18 cellular contexts compared by ENCODE assay signal in the genomic region with DNA sequence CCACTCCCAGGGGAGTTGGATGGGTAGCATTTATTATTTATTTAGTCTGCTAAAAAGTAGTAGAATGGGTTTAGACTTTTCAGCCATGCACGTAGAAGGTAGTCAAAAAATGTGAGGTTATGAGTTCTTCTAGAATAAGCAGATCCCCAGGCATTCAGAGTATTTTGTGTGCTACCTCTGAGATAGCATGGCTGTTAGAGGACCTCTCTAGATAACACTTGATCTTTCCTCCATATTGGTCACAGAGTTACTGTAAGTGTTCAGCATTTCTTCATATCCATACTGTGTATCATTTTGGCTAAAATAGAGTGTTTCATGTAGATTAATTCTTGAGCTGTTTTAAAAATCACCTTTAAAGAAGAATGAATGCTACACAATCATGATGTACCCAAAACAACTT. TPM values are rescaled to one million over a fixed set of nuclear protein-coding genes. Genes with fewer than 3 reads are reported as not detected.
A peak's percentile ranks its signal among the peaks of the same experiment; 100 is the strongest.
DNase-seq lines count a peak whose midpoint lies in the region; ATAC-seq lines count a peak whose summit lies in the region.
"Had no signal": no experiment of that assay in that cellular context is flagged by ENCODE, and none has a peak within 500 bp of the region (broad histone marks: within the 10 kb centered on the region; RNA-seq: fewer than 3 reads in every experiment).

No MANE protein-coding gene starts in this region.

- H3K27me3 ChIP-seq in trophoblast cell (ENCODE audit: insufficient read depth, low read length), result no peaks in the 10 kb centered on the region
- H3K27me3 ChIP-seq: BLaER1 treated with 17β-estradiol and CSF1 and Interleukin-3, amounts not matched to agents 10 nM and 100 nM had no signal

- H3K4me1 Mint-ChIP-seq in T-helper 1 cell treated with Interleukin-12 subunit alpha and Interleukin-12 subunit beta and Interleukin-4 antibody, amounts not matched to agents 30 μg/mL and 1 μg/mL, for 36 hours (ENCODE audit: low read depth), result peaks cover 28% of the 10 kb centered on the region
- H3K4me1 Mint-ChIP-seq in activated T-cell treated with anti-CD3 and anti-CD28 coated beads, Interleukin-2, amount 50 U/mL, for 72 hours (ENCODE audit: low read depth), result peaks cover 28% of the 10 kb centered on the region

- H2BK120ac ChIP-seq in trophoblast cell (ENCODE audit: insufficient read depth, low read length, poor library complexity), result no peak overlapping the region

- H3K27ac ChIP-seq in trophoblast cell (ENCODE audit: low read depth, low read length), result no peak overlapping the region
- H3K27ac ChIP-seq: 22Rv1; A549; BLaER1 treated with 17β-estradiol and CSF1 and Interleukin-3, amounts not matched to agents 10 nM and 100 nM; C4-2B had no signal

- no peak overlapping the region for H4K8ac ChIP-seq in trophoblast cell (ENCODE audit: low read depth, low read length)

- no peak overlapping the region for H3K14ac ChIP-seq in trophoblast cell (ENCODE audit: low read length)

- no peak overlapping the region for H2BK12ac ChIP-seq in trophoblast cell (ENCODE audit: low read length)

- DNase-seq in T-helper 1 cell, result no peak
- DNase-seq in activated T-cell treated with anti-CD3 and anti-CD28 coated beads, Interleukin-2, amount 50 U/mL, for 72 hours, result no peak
- DNase-seq in activated T-cell treated with anti-CD3 and anti-CD28 coated beads for 4 hours, result no peak
- DNase-seq in trophoblast cell, result peak; percentile 21 to 75
- no peak for DNase-seq in central memory CD4-positive, alpha-beta T cell
- DNase-seq: AML-193; Caco-2; Calu3; CD4-positive, alpha-beta T cell; CD8-positive, alpha-beta T cell; DMS79 treated with DMSO at 0.1 percent for 48 hours; GF-D8 had no signal

- no peak overlapping the region for H3K18ac ChIP-seq in trophoblast cell (ENCODE audit: low read length)

- H3K79me1 ChIP-seq in trophoblast cell (ENCODE audit: low read length), result no peaks in the 10 kb centered on the region

- peaks cover 56% of the 10 kb centered on the region for H3K36me3 Mint-ChIP-seq in T-helper 1 cell treated with Interleukin-12 subunit alpha and Interleukin-12 subunit beta and Interleukin-4 antibody, amounts not matched to agents 30 μg/mL and 1 μg/mL, for 36 hours (ENCODE audit: low read depth)
- H3K36me3 Mint-ChIP-seq in activated T-cell treated with anti-CD3 and anti-CD28 coated beads, Interleukin-2, amount 50 U/mL, for 72 hours (ENCODE audit: insufficient read depth in 2 of 2), result peaks cover 14 to 27% of the 10 kb centered on the region in 2 donors

- H2AFZ ChIP-seq in trophoblast cell (ENCODE audit: insufficient read depth, low read length, poor library complexity), result no peak overlapping the region

- H3K4me3 Mint-ChIP-seq in T-helper 1 cell treated with Interleukin-12 subunit alpha and Interleukin-12 subunit beta and Interleukin-4 antibody, amounts not matched to agents 30 μg/mL and 1 μg/mL, for 36 hours, result no peak overlapping the region
- no peak overlapping the region for H3K4me3 Mint-ChIP-seq in activated T-cell treated with anti-CD3 and anti-CD28 coated beads, Interleukin-2, amount 50 U/mL, for 72 hours
- H3K4me3 Mint-ChIP-seq: B cell; CD4-positive, alpha-beta T cell; CD8-positive, alpha-beta T cell had no signal

- no peak overlapping the region for H3K4me2 ChIP-seq in trophoblast cell (ENCODE audit: low read length)
- H3K4me2 ChIP-seq: A549; BLaER1 treated with 17β-estradiol and CSF1 and Interleukin-3, amounts not matched to agents 10 nM and 100 nM had no signal

- no peak overlapping the region for H3K23ac ChIP-seq in trophoblast cell (ENCODE audit: low read length)

- no peaks in the 10 kb centered on the region for H3K79me2 ChIP-seq in trophoblast cell (ENCODE audit: control insufficient read depth, insufficient read depth, low read length, poor library complexity)

- no peak overlapping the region for H3K9ac ChIP-seq in trophoblast cell (ENCODE audit: low read length)
- H3K9ac ChIP-seq: BLaER1 treated with 17β-estradiol and CSF1 and Interleukin-3, amounts not matched to agents 10 nM and 100 nM had no signal

- peaks cover 14% of the 10 kb centered on the region for H3K9me3 Mint-ChIP-seq in T-helper 1 cell treated with Interleukin-12 subunit alpha and Interleukin-12 subunit beta and Interleukin-4 antibody, amounts not matched to agents 30 μg/mL and 1 μg/mL, for 36 hours
- H3K9me3 Mint-ChIP-seq in activated T-cell treated with anti-CD3 and anti-CD28 coated beads, Interleukin-2, amount 50 U/mL, for 72 hours, result peaks cover 5 to 7% of the 10 kb centered on the region in 2 donors
- H3K9me3 Mint-ChIP-seq: CD4-positive, alpha-beta T cell had no signal

- H3K27me3 Mint-ChIP-seq in T-helper 1 cell treated with Interleukin-12 subunit alpha and Interleukin-12 subunit beta and Interleukin-4 antibody, amounts not matched to agents 30 μg/mL and 1 μg/mL, for 36 hours (ENCODE audit: low read depth), result no peaks in the 10 kb centered on the region
- no peaks in the 10 kb centered on the region for H3K27me3 Mint-ChIP-seq in activated T-cell treated with anti-CD3 and anti-CD28 coated beads, Interleukin-2, amount 50 U/mL, for 72 hours (ENCODE audit: low read depth)
- H3K27me3 Mint-ChIP-seq: B cell; CD4-positive, alpha-beta T cell had no signal

- no peak overlapping the region for H4K12ac ChIP-seq in trophoblast cell (ENCODE audit: low read depth, low read length)

- H4K91ac ChIP-seq in trophoblast cell (ENCODE audit: low read depth, low read length), result no peak overlapping the region

- H3K4ac ChIP-seq in trophoblast cell (ENCODE audit: low read depth, low read length), result no peak overlapping the region

- no peaks in the 10 kb centered on the region for H3K9me3 ChIP-seq in trophoblast cell (ENCODE audit: insufficient read depth, low read depth, low read length)
- H3K9me3 ChIP-seq: A549, Caco-2 had no signal

- H3K4me1 ChIP-seq in trophoblast cell (ENCODE audit: control insufficient read depth in 1 of 2, insufficient read depth in 2 of 2, low read length in 2 of 2), result no peaks in the 10 kb centered on the region
- H3K4me1 ChIP-seq: A549, Caco-2 had no signal

- H3K4me3 ChIP-seq in trophoblast cell (ENCODE audit: low read depth, low read length), result no peak overlapping the region
- H3K4me3 ChIP-seq: A549; BLaER1 treated with 17β-estradiol and CSF1 and Interleukin-3, amounts not matched to agents 10 nM and 100 nM had no signal

- no peak for ATAC-seq in activated T-cell treated with anti-CD3 and anti-CD28 coated beads, Interleukin-2, amount 50 U/mL, for 72 hours (replicated peaks in 1 of 2)
- ATAC-seq: A549; CD8-positive, alpha-beta T cell had no signal

- H2AK5ac ChIP-seq in trophoblast cell (ENCODE audit: low read length), result no peak overlapping the region

- H3K27ac Mint-ChIP-seq in T-helper 1 cell treated with Interleukin-12 subunit alpha and Interleukin-12 subunit beta and Interleukin-4 antibody, amounts not matched to agents 30 μg/mL and 1 μg/mL, for 36 hours, result peak overlapping the region; percentile 43
- H3K27ac Mint-ChIP-seq in activated T-cell treated with anti-CD3 and anti-CD28 coated beads, Interleukin-2, amount 50 U/mL, for 72 hours, result peak overlapping the region; percentile 50
- H3K27ac Mint-ChIP-seq: B cell; CD4-positive, alpha-beta T cell; CD8-positive, alpha-beta T cell had no signal

- no CpG with 5 or more reads among the region's 1 CpG for WGBS in trophoblast cell (ENCODE audit: extremely low coverage, insufficient coverage, insufficient read length)

- H2BK5ac ChIP-seq in trophoblast cell (ENCODE audit: low read depth, low read length, poor library complexity), result no peak overlapping the region

- H3K36me3 ChIP-seq in trophoblast cell (ENCODE audit: control insufficient read depth in 1 of 2, insufficient read depth in 2 of 2, low read length in 2 of 2), result peaks cover 0 to 7% of the 10 kb centered on the region in 2 experiments

RNA-seq across cellular contexts. Expression of gene KLHL5, which starts 58.4 kb away (rescaled TPM):
- 10 to 100 TPM; 31.7 to 42.5 TPM for total RNA-seq in activated T-cell treated with anti-CD3 and anti-CD28 coated beads, Interleukin-2, amount 50 U/mL, for 72 hours
- polyA plus RNA-seq in trophoblast cell (2013), result 15.0 and 15.9 TPM in 2 replicates

Comparison
In these comparisons a context has a peak if more than half of its experiments do, and no peak if none do; other contexts are left out.
1. DNase-seq: peak in trophoblast cell (2 of 2); none in T-helper 1 cell (0 of 5), activated T-cell treated with anti-CD3 and anti-CD28 coated beads, Interleukin-2, amount 50 U/mL, for 72 hours (0 of 2), activated T-cell treated with anti-CD3 and anti-CD28 coated beads for 4 hours (single experiment) and central memory CD4-positive, alpha-beta T cell (single experiment).